ENCODE assay signal across 1 cellular context in the genomic region with DNA sequence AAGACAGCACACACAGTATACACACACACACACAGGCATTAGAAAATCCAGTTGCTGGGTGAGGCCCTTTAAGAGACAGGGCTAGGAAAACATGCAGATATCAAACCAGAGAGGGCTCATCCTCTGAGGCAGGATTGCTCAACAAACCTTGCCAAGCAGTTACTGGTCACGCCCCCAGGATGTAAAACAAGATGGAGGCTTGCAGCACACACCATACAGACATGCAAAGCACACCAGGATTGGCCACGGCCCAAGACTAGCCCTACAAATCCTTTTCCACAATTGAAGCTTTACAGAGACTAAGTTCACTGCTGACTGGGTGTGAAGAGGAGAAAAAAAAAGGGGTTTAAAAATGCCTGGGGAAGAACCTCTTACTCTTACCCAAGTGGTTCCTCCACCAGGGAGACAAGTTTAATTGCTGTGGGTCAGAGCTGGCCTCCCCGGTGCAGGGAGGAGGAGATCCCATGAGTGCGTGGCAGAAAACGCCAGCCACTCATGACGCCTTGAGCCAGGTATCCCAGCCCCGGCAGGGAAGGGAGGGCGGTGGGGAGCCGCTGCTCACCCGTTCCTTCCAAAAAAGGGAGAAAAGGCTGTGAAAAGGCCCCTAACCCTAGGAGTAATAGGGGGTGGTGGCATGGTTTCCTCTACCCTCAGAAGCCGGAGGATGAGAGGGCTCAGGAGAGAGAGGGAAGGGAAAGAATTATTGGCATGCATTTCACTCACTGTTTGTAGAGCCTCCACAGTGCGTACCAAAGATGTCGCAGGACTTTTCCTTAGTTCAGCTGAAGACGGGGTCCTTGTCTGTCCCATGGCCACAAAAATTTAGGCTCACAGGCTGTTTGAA.
TF ChIP-seq lines count a peak whose summit lies in the region.

No MANE protein-coding gene starts in this region.

TF ChIP-seq in Ishikawa, 13 proteins besides CTCF, POLR2A, EP300 and RAD21 (continued from another document):
- TF ChIP-seq, protein P1, sequence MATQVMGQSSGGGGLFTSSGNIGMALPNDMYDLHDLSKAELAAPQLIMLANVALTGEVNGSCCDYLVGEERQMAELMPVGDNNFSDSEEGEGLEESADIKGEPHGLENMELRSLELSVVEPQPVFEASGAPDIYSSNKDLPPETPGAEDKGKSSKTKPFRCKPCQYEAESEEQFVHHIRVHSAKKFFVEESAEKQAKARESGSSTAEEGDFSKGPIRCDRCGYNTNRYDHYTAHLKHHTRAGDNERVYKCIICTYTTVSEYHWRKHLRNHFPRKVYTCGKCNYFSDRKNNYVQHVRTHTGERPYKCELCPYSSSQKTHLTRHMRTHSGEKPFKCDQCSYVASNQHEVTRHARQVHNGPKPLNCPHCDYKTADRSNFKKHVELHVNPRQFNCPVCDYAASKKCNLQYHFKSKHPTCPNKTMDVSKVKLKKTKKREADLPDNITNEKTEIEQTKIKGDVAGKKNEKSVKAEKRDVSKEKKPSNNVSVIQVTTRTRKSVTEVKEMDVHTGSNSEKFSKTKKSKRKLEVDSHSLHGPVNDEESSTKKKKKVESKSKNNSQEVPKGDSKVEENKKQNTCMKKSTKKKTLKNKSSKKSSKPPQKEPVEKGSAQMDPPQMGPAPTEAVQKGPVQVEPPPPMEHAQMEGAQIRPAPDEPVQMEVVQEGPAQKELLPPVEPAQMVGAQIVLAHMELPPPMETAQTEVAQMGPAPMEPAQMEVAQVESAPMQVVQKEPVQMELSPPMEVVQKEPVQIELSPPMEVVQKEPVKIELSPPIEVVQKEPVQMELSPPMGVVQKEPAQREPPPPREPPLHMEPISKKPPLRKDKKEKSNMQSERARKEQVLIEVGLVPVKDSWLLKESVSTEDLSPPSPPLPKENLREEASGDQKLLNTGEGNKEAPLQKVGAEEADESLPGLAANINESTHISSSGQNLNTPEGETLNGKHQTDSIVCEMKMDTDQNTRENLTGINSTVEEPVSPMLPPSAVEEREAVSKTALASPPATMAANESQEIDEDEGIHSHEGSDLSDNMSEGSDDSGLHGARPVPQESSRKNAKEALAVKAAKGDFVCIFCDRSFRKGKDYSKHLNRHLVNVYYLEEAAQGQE (IDR thresholded peaks at IDR 0.05; ENCODE audit: low read depth), result no peak
- TF ChIP-seq CEBPB (IDR thresholded peaks at IDR 0.05) (peak; percentile 96), TCF12 (IDR thresholded peaks at IDR 0.05; ENCODE audit: low read depth) (no peak)
